In genomic region chr15:87538327-87538834, GRCh38 we compare ENCODE assay signal across 28 cellular contexts.
"Had no signal": no experiment of that assay in that cellular context is flagged by ENCODE, and none has a peak within 500 bp of the region (broad histone marks: within the 10 kb centered on the region; RNA-seq: fewer than 3 reads in every experiment).

No MANE protein-coding gene starts in this region.

- H3K27me3 Mint-ChIP-seq: natural killer cell treated with Interleukin-12 subunit alpha and Interleukin-12 subunit beta and Interleukin-15 and Interleukin-18, amount 100 ng/mL, for 72 hours had no signal

- H3K9me3 Mint-ChIP-seq: stimulated activated effector memory CD8-positive, alpha-beta T cell treated with anti-CD3 and anti-CD28 coated beads, Interleukin-12 subunit alpha, Interleukin-12 subunit beta, amount 100 ng/mL, for 72 hours; stimulated activated naive CD8-positive, alpha-beta T cell treated with anti-CD3 and anti-CD28 coated beads, Interleukin-15, Interleukin-2, amounts not matched to agents 100 ng/mL and 50 ng/mL, for 24 hours had no signal

- H3K4me3 Mint-ChIP-seq: mesothelial cell of epicardium; naive thymus-derived CD4-positive, alpha-beta T cell; natural killer cell treated with Interleukin-12 subunit alpha and Interleukin-12 subunit beta and Interleukin-15 and Interleukin-18, amount 100 ng/mL, for 72 hours; stimulated activated effector memory CD8-positive, alpha-beta T cell treated with anti-CD3 and anti-CD28 coated beads, Interleukin-12 subunit alpha, Interleukin-12 subunit beta, amount 100 ng/mL, for 72 hours; stimulated activated naive CD8-positive, alpha-beta T cell treated with anti-CD3 and anti-CD28 coated beads, Interleukin-15, Interleukin-2, amounts not matched to agents 100 ng/mL and 50 ng/mL, for 24 hours had no signal

- H3K36me3 ChIP-seq: left ventricle myocardium inferior, pancreas, prostate gland, suprapubic skin, thoracic aorta, tibial artery, upper lobe of right lung had no signal

- H3K4me2 ChIP-seq: hepatocyte had no signal

- H3K9me3 ChIP-seq: left ventricle myocardium inferior, pancreas, prostate gland, thoracic aorta, tibial artery, upper lobe of right lung had no signal

- H3K4me1 ChIP-seq: left ventricle myocardium inferior, pancreas, prostate gland, suprapubic skin, tibial artery, upper lobe of right lung had no signal

- FAIRE-seq: pancreas, urothelium cell line had no signal

- DNase-seq: islet precursor cell; left ventricle myocardium inferior; mesendoderm; naive thymus-derived CD4-positive, alpha-beta T cell; pancreas; posterior cingulate gyrus; retina; right cardiac atrium; stimulated activated CD4-positive, alpha-beta T cell treated with anti-CD3 and anti-CD28 coated beads, Interleukin-12 subunit alpha, Interleukin-12 subunit beta, amount 100 ng/mL, for 4 hours; stimulated activated CD4-positive, alpha-beta T cell treated with anti-CD3 and anti-CD28 coated beads, Interleukin-15, amount 100 ng/mL, for 24 hours; stimulated activated CD4-positive, alpha-beta T cell treated with anti-CD3 and anti-CD28 coated beads, Interleukin-2, amount 100 ng/mL, for 24 hours; stimulated activated CD4-positive, alpha-beta T cell treated with anti-CD3 and anti-CD28 coated beads, Interleukin-4, amount 100 ng/mL, for 24 hours; stimulated activated naive CD4-positive, alpha-beta T cell; tibial artery; trophoblast cell; upper lobe of right lung had no signal

- H3K27ac ChIP-seq: hepatocyte, left ventricle myocardium inferior, pancreas, prostate gland, skin epidermis, suprapubic skin, thoracic aorta, tibial artery, upper lobe of right lung had no signal

- H3K4me3 ChIP-seq: hepatocyte, left ventricle myocardium inferior, lung, pancreas, prostate gland, skin epidermis, suprapubic skin, thoracic aorta, tibial artery, upper lobe of right lung had no signal

- ATAC-seq: naive thymus-derived CD4-positive, alpha-beta T cell; natural killer cell treated with Interleukin-12 subunit alpha and Interleukin-12 subunit beta and Interleukin-15 and Interleukin-18, amount 100 ng/mL, for 72 hours; pancreas; right cardiac atrium; sciatic nerve; stimulated activated effector memory CD8-positive, alpha-beta T cell treated with anti-CD3 and anti-CD28 coated beads, Interleukin-12 subunit alpha, Interleukin-12 subunit beta, amount 100 ng/mL, for 72 hours; upper lobe of right lung had no signal

- H3K4me1 Mint-ChIP-seq: mesothelial cell of epicardium; naive thymus-derived CD4-positive, alpha-beta T cell; stimulated activated effector memory CD8-positive, alpha-beta T cell treated with anti-CD3 and anti-CD28 coated beads, Interleukin-12 subunit alpha, Interleukin-12 subunit beta, amount 100 ng/mL, for 72 hours had no signal

- H3K27ac Mint-ChIP-seq: mesothelial cell of epicardium; naive thymus-derived CD4-positive, alpha-beta T cell; natural killer cell treated with Interleukin-12 subunit alpha and Interleukin-12 subunit beta and Interleukin-15 and Interleukin-18, amount 100 ng/mL, for 72 hours; stimulated activated effector memory CD8-positive, alpha-beta T cell treated with anti-CD3 and anti-CD28 coated beads, Interleukin-12 subunit alpha, Interleukin-12 subunit beta, amount 100 ng/mL, for 72 hours; stimulated activated naive CD8-positive, alpha-beta T cell treated with anti-CD3 and anti-CD28 coated beads, Interleukin-15, Interleukin-2, amounts not matched to agents 100 ng/mL and 50 ng/mL, for 24 hours had no signal

- H3K36me3 Mint-ChIP-seq: naive thymus-derived CD4-positive, alpha-beta T cell; natural killer cell treated with Interleukin-12 subunit alpha and Interleukin-12 subunit beta and Interleukin-15 and Interleukin-18, amount 100 ng/mL, for 72 hours; stimulated activated effector memory CD8-positive, alpha-beta T cell treated with anti-CD3 and anti-CD28 coated beads, Interleukin-12 subunit alpha, Interleukin-12 subunit beta, amount 100 ng/mL, for 72 hours had no signal
